In the genomic region with DNA sequence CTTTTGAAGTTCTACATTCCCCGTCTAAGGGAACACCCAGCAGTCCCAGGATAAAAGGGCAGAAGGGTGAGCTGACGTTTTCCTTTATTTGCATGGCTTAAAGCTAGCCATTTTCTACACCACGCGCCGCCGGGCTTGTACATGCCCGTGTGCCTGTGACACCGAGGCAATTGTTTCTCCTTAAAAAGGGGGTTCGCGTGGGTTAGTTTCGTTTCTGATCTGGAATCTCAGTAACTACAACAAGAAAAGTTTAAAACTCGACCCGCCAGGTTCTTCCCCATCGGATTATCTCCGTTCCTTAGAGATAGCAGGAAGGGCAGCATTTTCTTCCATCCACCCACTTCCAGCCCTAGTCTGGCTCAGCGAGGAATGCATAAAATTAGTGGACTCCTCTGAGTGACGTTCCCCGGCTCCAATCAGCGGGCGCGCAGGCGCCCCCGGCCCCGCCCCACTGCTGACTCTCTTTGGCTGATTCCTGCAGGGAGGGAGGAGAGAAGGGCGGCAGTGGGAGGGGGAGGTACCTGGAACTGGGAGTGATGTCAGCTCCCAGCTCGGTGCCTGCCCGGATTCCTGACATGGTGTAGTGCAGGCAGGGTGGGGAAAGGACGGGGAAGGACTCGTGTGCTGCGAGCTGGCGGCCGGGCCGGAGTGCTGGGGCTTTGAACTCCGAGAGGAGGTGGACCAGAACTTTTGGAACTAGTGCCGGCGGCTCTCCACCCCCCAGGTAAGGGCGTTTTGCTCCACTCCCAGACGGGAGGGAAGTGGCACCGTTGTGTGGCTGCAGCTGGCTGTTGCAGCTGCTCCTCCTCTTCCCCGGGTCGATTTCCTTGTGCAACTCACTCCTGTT, we compare ENCODE assay signal across 8 cellular contexts. TPM values are rescaled to one million over a fixed set of nuclear protein-coding genes. Genes with fewer than 3 reads are reported as not detected.
DNase-seq lines count a peak whose midpoint lies in the region; ATAC-seq and TF ChIP-seq lines count a peak whose summit lies in the region.

A gene (plus strand): TSS at position 565 of the 847 bp plus-strand sequence. CDS start 109,191 bp downstream, outside the sequence.

- no peaks in the 10 kb centered on the region for H3K36me3 ChIP-seq in adipocyte (ENCODE audit: control insufficient read depth, insufficient read depth, low read length, severe bottlenecking)
- no peaks in the 10 kb centered on the region for H3K36me3 ChIP-seq in parathyroid adenoma (ENCODE audit: control insufficient read depth, insufficient read depth, low read length)
- no peaks in the 10 kb centered on the region for H3K36me3 ChIP-seq in tibial nerve

- no peaks in the 10 kb centered on the region for H3K79me2 ChIP-seq in parathyroid adenoma

- peak within 1 kb of the TSS; percentile 94 for H3K4me3 ChIP-seq in adipocyte (ENCODE audit: low read length)
- peak within 1 kb of the TSS; percentile 72 for H3K4me3 ChIP-seq in parathyroid adenoma (ENCODE audit: low read depth, low read length)
- peak within 1 kb of the TSS; percentile 75 to 90 (median 82) for H3K4me3 ChIP-seq in tibial nerve

- peaks cover 33% of the 10 kb centered on the region for H3K4me1 ChIP-seq in adipocyte (ENCODE audit: control insufficient read depth, insufficient read depth, low read length)
- H3K4me1 ChIP-seq in parathyroid adenoma, result no peaks in the 10 kb centered on the region
- peaks cover 0 to 34% (median 6%) of the 10 kb centered on the region in 4 donors for H3K4me1 ChIP-seq in tibial nerve

- peak within 1 kb of the TSS; percentile 77 for H3K4me2 ChIP-seq in parathyroid adenoma (ENCODE audit: low read length)

- H2AFZ ChIP-seq in parathyroid adenoma, result peak within 1 kb of the TSS; percentile 94

- H3K27ac ChIP-seq in parathyroid adenoma (peak within 1 kb of the TSS; percentile 88), tibial nerve (peak within 1 kb of the TSS; percentile 79 to 96 (median 90))

- peak; percentile 94 for ATAC-seq in HG02763 (IDR thresholded peaks at IDR 0.05; ENCODE audit: unreplicated experiment)
- ATAC-seq in Right ventricle myocardium superior (ENCODE audit: poor library complexity), result peak; percentile 98

- H3K9me3 ChIP-seq in adipocyte (ENCODE audit: control insufficient read depth, low read length) (no peaks in the 10 kb centered on the region), parathyroid adenoma (ENCODE audit: control insufficient read depth, low read length) (no peaks in the 10 kb centered on the region), tibial nerve (no peaks in the 10 kb centered on the region)

- H3K27me3 ChIP-seq in adipocyte (replicated peaks; ENCODE audit: control insufficient read depth, insufficient read depth, low read length), result no peaks in the 10 kb centered on the region
- H3K27me3 ChIP-seq in parathyroid adenoma (ENCODE audit: control insufficient read depth, insufficient read depth, low read length), result no peaks in the 10 kb centered on the region
- H3K27me3 ChIP-seq in tibial nerve, result no peaks in the 10 kb centered on the region

- TF ChIP-seq CTCF in GM12874 (IDR thresholded peaks at IDR 0.05; ENCODE audit: insufficient read depth, low read depth, low read length) (0 out of 2 replicates have a peak, but pooled peaks have one; percentile 29), parathyroid adenoma (IDR thresholded peaks at IDR 0.05) (no peak), tibial nerve (IDR thresholded peaks at IDR 0.05) (peak in 1 of 5 experiments; percentile 28)

- TF ChIP-seq POLR2A in tibial nerve (IDR thresholded peaks at IDR 0.05), result peak; percentile 62 to 91

- peak; percentile 78 for DNase-seq in NCI-H1436 (lab: John Stamatoyannopoulos, UW)
- peak; percentile 96 for DNase-seq in T follicular helper cell (ENCODE audit: low read depth)
- DNase-seq in adipocyte (ENCODE audit: low read depth), result peak; percentile 98
- DNase-seq in Right ventricle myocardium superior, result peak; percentile 99
- DNase-seq in tibial nerve (ENCODE audit: low spot score in 2 of 2), result peak; percentile 99 to 100

- intact Hi-C loops in Right ventricle myocardium superior (cut with DNase I), result loop anchor here (5.0 kb wide), 1 partner anchor 123 kb away; no protein-coding TSS in a partner anchor

- H3K9ac ChIP-seq in adipocyte (ENCODE audit: low read length) (peak within 1 kb of the TSS; percentile 95), parathyroid adenoma (peak within 1 kb of the TSS; percentile 12)

- peak in 1 of 2 donors; percentile 93 for TF ChIP-seq EP300 in tibial nerve (IDR thresholded peaks at IDR 0.05)

- WGBS in tibial nerve, 2 donors, result 0 to 1% methylated on average over 39 to 41 of the region's 41 CpGs

RNA-seq across cellular contexts. Expression of the gene that starts here (rescaled TPM):
- total RNA-seq in Right ventricle myocardium superior (292 TPM), tibial nerve (100 to 1,000 TPM in 1 of 4 donors, 10 to 100 TPM in 3; 56.9 to 110 (median 72.5) TPM)

Comparison
In these comparisons a context has a peak if more than half of its experiments do, and no peak if none do; other contexts are left out.
1. Peak in every context shown above with its lines: DNase-seq, ATAC-seq, H3K4me3 ChIP-seq and H3K27ac ChIP-seq.